Comparison of ENCODE assay signal across 12 cellular contexts in genomic region chr15:52337961-52338535, GRCh38. TPM values are rescaled to one million over a fixed set of nuclear protein-coding genes. Genes with fewer than 3 reads are reported as not detected.
DNase-seq lines count a peak whose midpoint lies in the region; TF ChIP-seq lines count a peak whose summit lies in the region.
"Had no signal": no experiment of that assay in that cellular context is flagged by ENCODE, and none has a peak within 500 bp of the region (broad histone marks: within the 10 kb centered on the region; RNA-seq: fewer than 3 reads in every experiment).

No MANE protein-coding gene starts in this region.

- no peak overlapping the region for H2BK5ac ChIP-seq in H9 (ENCODE audit: insufficient read length, low read length)

- no peak overlapping the region for H4K8ac ChIP-seq in H9 (replicated peaks; ENCODE audit: insufficient read length, low read depth, low read length)

- H4K20me1 ChIP-seq in H9 (ENCODE audit: control insufficient read depth, insufficient read depth, insufficient read length): no peaks in the 10 kb centered on the region
- no peaks in the 10 kb centered on the region for H4K20me1 ChIP-seq in neural cell (ENCODE audit: insufficient read depth)

- H3K9me3 Mint-ChIP-seq in H9 (no peaks in the 10 kb centered on the region), brain (no peaks in the 10 kb centered on the region)
- H3K9me3 Mint-ChIP-seq: activated B cell treated with CpG ODN at 0.5 μM for 24 hours; CD4-positive, alpha-beta T cell had no signal

- H3K4me2 ChIP-seq in H9 (ENCODE audit: insufficient read depth, insufficient read length, low read length): peak overlapping the region; percentile 8
- no peak overlapping the region for H3K4me2 ChIP-seq in neural cell (ENCODE audit: low read length)

- DNase-seq in H9 (no peak), NCI-H146 treated with DMSO at 0.1 percent for 48 hours (lab: John Stamatoyannopoulos, UW; ENCODE audit: unreplicated experiment) (peak; percentile 31), BE2C (no peak), NCI-H2029 treated with DMSO at 0.1 percent for 48 hours (lab: John Stamatoyannopoulos, UW) (no peak), NOMO-1 (lab: John Stamatoyannopoulos, UW; ENCODE audit: unreplicated experiment in 2 of 2) (no peak)
- DNase-seq: activated B cell treated with CpG ODN at 0.5 μM for 24 hours; activated naive CD4-positive, alpha-beta T cell treated with anti-CD3 and anti-CD28 coated beads, Interleukin-2, amount 50 U/mL, for 16 hours; CD4-positive, alpha-beta T cell; MG63 had no signal

- no peak overlapping the region for H2BK120ac ChIP-seq in H9 (ENCODE audit: low read depth, low read length, poor library complexity, severe bottlenecking)

- H3K14ac ChIP-seq in H9 (ENCODE audit: insufficient read depth, low read length): no peak overlapping the region

- TF ChIP-seq CTCF in H9 (conservative IDR thresholded peaks at IDR 0.05) (no peak), brain (conservative IDR thresholded peaks at IDR 0.05) (no peak), neural cell (IDR thresholded peaks at IDR 0.05; ENCODE audit: poor library complexity, severe bottlenecking) (no peak), BE2C (IDR thresholded peaks at IDR 0.05; ENCODE audit: low read depth, low read length) (no peak)

- H3K36me3 ChIP-seq in neural cell (ENCODE audit: insufficient read depth, low read length) (peaks cover 2% of the 10 kb centered on the region), BE2C (no peaks in the 10 kb centered on the region)
- H3K36me3 ChIP-seq: MG63 had no signal

- H3K9me2 ChIP-seq in neural cell (ENCODE audit: insufficient read depth, low read length): no peaks in the 10 kb centered on the region

- no peaks in the 10 kb centered on the region for H3K9me3 ChIP-seq in H9 (ENCODE audit: control insufficient read depth, low read depth, low read length)
- no peaks in the 10 kb centered on the region for H3K9me3 ChIP-seq in neural cell (ENCODE audit: low read length)
- H3K9me3 ChIP-seq in BE2C: no peaks in the 10 kb centered on the region
- H3K9me3 ChIP-seq: MG63 had no signal

- no peak overlapping the region for H3K56ac ChIP-seq in H9 (ENCODE audit: insufficient read length, low read depth, low read length)

- H2BK20ac ChIP-seq in H9 (ENCODE audit: low read depth, low read length, poor library complexity, severe bottlenecking): no peak overlapping the region

- H3K27me3 ChIP-seq in H9 (ENCODE audit: insufficient read depth, low read length): no peaks in the 10 kb centered on the region
- H3K27me3 ChIP-seq in neural cell (ENCODE audit: insufficient read depth, low read depth, low read length): no peaks in the 10 kb centered on the region
- H3K27me3 ChIP-seq in BE2C: no peaks in the 10 kb centered on the region
- H3K27me3 ChIP-seq: MG63 had no signal

- no peak overlapping the region for H2BK15ac ChIP-seq in H9 (ENCODE audit: low read depth, low read length)

- H3F3A ChIP-seq in neural cell (ENCODE audit: insufficient read depth, low read length, poor library complexity, severe bottlenecking): no peaks in the 10 kb centered on the region

- WGBS in H9 (ENCODE audit: extremely low coverage, insufficient read length, low lambda C conversion rate): no CpG with 5 or more reads among the region's 3 CpGs

- H2AFZ ChIP-seq in H9 (ENCODE audit: low read length): no peak overlapping the region
- H2AFZ ChIP-seq in neural cell (ENCODE audit: low read depth, low read length): no peak overlapping the region

- H3K79me2 ChIP-seq in H9 (ENCODE audit: insufficient read depth, low read length): no peaks in the 10 kb centered on the region
- H3K79me2 ChIP-seq in neural cell (replicated peaks; ENCODE audit: insufficient read depth, low read length): no peaks in the 10 kb centered on the region

- H3K27ac ChIP-seq in H9 (ENCODE audit: insufficient read length, low read depth, low read length) (peak overlapping the region; percentile 1), neural cell (ENCODE audit: low read length) (peak overlapping the region; percentile 22)

- H3K4me1 ChIP-seq in H9 (ENCODE audit: insufficient read depth, low read length): no peaks in the 10 kb centered on the region; the same call in 1 of the 2 replicates
- no peaks in the 10 kb centered on the region for H3K4me1 ChIP-seq in BE2C

- H4K91ac ChIP-seq in H9 (ENCODE audit: insufficient read length, low read depth, low read length): no peak overlapping the region

- no peak overlapping the region for H3K4me3 ChIP-seq in neural cell (ENCODE audit: low read length)
- no peak overlapping the region for H3K4me3 ChIP-seq in BE2C (ENCODE audit: low read depth, low read length)
- H3K4me3 ChIP-seq: MG63 had no signal

- H3T11ph ChIP-seq in H9 (ENCODE audit: low read length): no peak overlapping the region

- H3K4ac ChIP-seq in H9 (ENCODE audit: low read depth, low read length): no peak overlapping the region

- H3K9ac ChIP-seq in H9 (ENCODE audit: extremely low read depth, insufficient read length, low read length): no peak overlapping the region
- no peak overlapping the region for H3K9ac ChIP-seq in neural cell (ENCODE audit: low read length)

- H4K5ac ChIP-seq in H9 (ENCODE audit: insufficient read length, low read depth, low read length): no peak overlapping the region

- TF ChIP-seq RAD21 in neural cell (conservative IDR thresholded peaks at IDR 0.05): no peak

- H3K23me2 ChIP-seq in H9 (ENCODE audit: insufficient read length, low read depth, low read length, poor library complexity, severe bottlenecking): no peaks in the 10 kb centered on the region

- H3K27me3 Mint-ChIP-seq in H9 (ENCODE audit: low read depth) (no peaks in the 10 kb centered on the region), brain (no peaks in the 10 kb centered on the region)
- H3K27me3 Mint-ChIP-seq: activated B cell treated with CpG ODN at 0.5 μM for 24 hours; CD4-positive, alpha-beta T cell; progenitor cell of endocrine pancreas had no signal

- H3K27ac Mint-ChIP-seq in H9 (peak overlapping the region; percentile 0 to 63 (median 7); a peak in 4 of 7 replicates), brain (peak overlapping the region in 3 of 5 experiments; percentile 23 to 90 (median 31))
- H3K27ac Mint-ChIP-seq: activated B cell treated with CpG ODN at 0.5 μM for 24 hours; CD4-positive, alpha-beta T cell had no signal

- no peak overlapping the region for H2BK12ac ChIP-seq in H9 (ENCODE audit: insufficient read length, low read depth, low read length)

- no peak overlapping the region for H3K18ac ChIP-seq in H9 (ENCODE audit: insufficient read length, low read depth, low read length)

- H3K4me1 Mint-ChIP-seq in H9 (peaks cover 37% of the 10 kb centered on the region in 2 experiments), brain (peaks cover 52% of the 10 kb centered on the region)
- H3K4me1 Mint-ChIP-seq: activated B cell treated with CpG ODN at 0.5 μM for 24 hours had no signal

- peak overlapping the region in 1 of 2 experiments; percentile 43; a peak in 1 of 5 replicates for H3K4me3 Mint-ChIP-seq in H9
- H3K4me3 Mint-ChIP-seq in brain: no peak overlapping the region
- H3K4me3 Mint-ChIP-seq: activated B cell treated with CpG ODN at 0.5 μM for 24 hours; CD4-positive, alpha-beta T cell had no signal

- TF ChIP-seq EP300 in neural cell (conservative IDR thresholded peaks at IDR 0.05; ENCODE audit: poor library complexity, severe bottlenecking): no peak

- H3K36me3 Mint-ChIP-seq in H9 (ENCODE audit: insufficient read depth in 1 of 3, low read depth in 3 of 3) (0 out of 7 replicates have a peak, but pooled peaks cover 0 to 6% (median 2%) of the 10 kb centered on the region in 3 experiments), brain (peaks cover 29% of the 10 kb centered on the region)

- H3K79me1 ChIP-seq in H9 (ENCODE audit: insufficient read depth, low read depth, low read length, poor library complexity, severe bottlenecking): no peaks in the 10 kb centered on the region

- H2AK5ac ChIP-seq in H9 (ENCODE audit: insufficient read length, low read length): no peak overlapping the region

- H3K23ac ChIP-seq in H9 (ENCODE audit: insufficient read length, low read depth, low read length): no peak overlapping the region

TF ChIP-seq in neural cell, 6 proteins besides CTCF, POLR2A, EP300 and RAD21:
- no peak for TF ChIP-seq POLR2AphosphoS5 (IDR thresholded peaks at IDR 0.05)

RNA-seq across cellular contexts. Expression of gene MYO5C, which starts 42.4 kb away (rescaled TPM):
- total RNA-seq in H9 (2021): 22.2 and 22.4 TPM in 2 replicates
- polyA plus RNA-seq in brain (ENCODE audit: insufficient read depth, low read depth, low replicate concordance) (1.1 TPM), neural cell (0.44 and 0.77 TPM in 2 replicates)
- 2.2 and 2.7 TPM in 2 replicates for polyA minus RNA-seq in neural cell
- polyA plus RNA-seq in BE2C (2012; ENCODE audit: insufficient read depth, insufficient read length, low read depth): not detected
